1 cellular context compared by ENCODE assay signal in the genomic region with DNA sequence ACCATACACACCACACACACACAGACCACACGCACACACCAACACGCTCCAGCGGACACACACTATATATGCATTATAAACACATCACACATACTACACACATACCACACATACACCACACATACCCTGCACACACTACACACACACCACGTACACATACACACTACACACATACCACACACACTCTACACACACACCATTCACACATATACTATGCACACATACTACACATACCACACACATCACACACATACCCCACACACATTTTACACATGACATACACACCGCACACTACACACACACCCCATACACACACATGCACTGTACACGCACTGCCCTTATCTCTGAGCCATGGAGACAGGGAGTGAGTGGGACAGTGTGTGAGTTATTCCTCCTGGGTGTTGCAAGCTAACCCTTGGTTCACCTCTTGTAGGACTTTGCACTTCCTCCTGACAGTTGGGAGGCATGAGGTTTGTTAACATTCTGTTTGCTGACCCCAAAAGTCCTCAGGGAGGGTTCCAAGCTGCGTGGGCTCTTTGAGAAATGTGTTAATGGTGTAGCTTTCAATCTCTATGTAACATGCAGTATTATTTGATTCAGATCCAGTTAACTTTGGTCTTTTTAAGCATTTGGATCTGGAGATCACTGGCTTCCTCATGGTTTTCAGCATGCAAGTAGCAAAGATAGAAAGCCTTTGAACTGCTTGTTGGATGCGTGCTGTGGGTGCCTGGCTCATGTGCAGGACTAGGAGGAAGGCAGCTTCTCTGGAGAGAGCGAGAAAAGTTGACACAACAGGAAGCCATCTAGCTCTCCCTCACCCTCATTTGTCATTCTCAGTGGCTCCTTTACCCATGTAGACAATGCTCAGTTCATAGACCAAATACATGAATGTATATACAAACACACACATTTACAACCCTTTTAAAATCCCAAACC.
TF ChIP-seq lines count a peak whose summit lies in the region.

No MANE protein-coding gene starts in this region.

TF ChIP-seq in GM12878, 131 proteins besides CTCF, POLR2A, EP300 and RAD21:
- TF ChIP-seq IKZF2 (IDR thresholded peaks at IDR 0.05) (peak in 1 of 2 experiments; percentile 33; a peak in 1 of 4 replicates), IKZF1 (conservative IDR thresholded peaks at IDR 0.05) (peak; percentile 23; the same call in 1 of the 2 replicates), FOS (IDR thresholded peaks at IDR 0.05; ENCODE audit: borderline replicate concordance, extremely low read depth, insufficient read length) (no peak), EZH2 (IDR thresholded peaks at IDR 0.05; ENCODE audit: borderline replicate concordance, control insufficient read depth, low read depth, low read length) (no peak), SPI1 (IDR thresholded peaks at IDR 0.05; ENCODE audit: borderline replicate concordance, insufficient read depth, low read depth, low read length) (0 out of 2 replicates have a peak, but pooled peaks have one; percentile 12)
